ENCODE assay signal across 8 cellular contexts in genomic region chr6:29847871-29848630, GRCh38. TPM values are rescaled to one million over a fixed set of nuclear protein-coding genes. Genes with fewer than 3 reads are reported as not detected.
DNase-seq lines count a peak whose midpoint lies in the region; ATAC-seq and TF ChIP-seq lines count a peak whose summit lies in the region.

No MANE protein-coding gene starts in this region.

- H3K27ac ChIP-seq in KMS-11 (no peak overlapping the region), SJCRH30 (no peak overlapping the region), testis (no peak overlapping the region)

- WGBS in testis, 2 donors: 0 to 15% methylated on average over 11 to 14 of the region's 14 CpGs

- H4K20me1 ChIP-seq in KMS-11 (ENCODE audit: insufficient read depth): no peaks in the 10 kb centered on the region

- TF ChIP-seq POLR2A in testis (IDR thresholded peaks at IDR 0.05): no peak

- intact Hi-C loops in testis (cut with DNase I; ENCODE audit: low total_unique reads): loop anchor here (5.0 kb wide), 1 partner anchor 164 kb away; no protein-coding TSS in a partner anchor

- peak overlapping the region; percentile 68; the same call in 1 of the 2 replicates for H2AFZ ChIP-seq in KMS-11 (ENCODE audit: low read depth)

- H3K4me3 ChIP-seq in KMS-11 (IDR thresholded peaks at IDR 0.05; ENCODE audit: insufficient read depth, low read depth, low read length): no peak overlapping the region
- H3K4me3 ChIP-seq in SJCRH30: no peak overlapping the region
- no peak overlapping the region for H3K4me3 ChIP-seq in testis

- H3K4me1 ChIP-seq in KMS-11 (ENCODE audit: low read depth, poor library complexity, severe bottlenecking) (no peaks in the 10 kb centered on the region), SJCRH30 (no peaks in the 10 kb centered on the region), testis (no peaks in the 10 kb centered on the region)

- DNase-seq in Daoy (ENCODE audit: low read depth) (peak; percentile 76), SJCRH30 (peak; percentile 51 to 73), foreskin melanocyte (peak; percentile 35), occipital lobe (lab: John Stamatoyannopoulos, UW) (peak; percentile 32), testis (peak; percentile 83)
- DNase-seq in activated effector memory CD4-positive, alpha-beta T cell treated with Interleukin-2 at 50 U/mL for 16 hours: peak; percentile 76

- H3K79me2 ChIP-seq in KMS-11 (ENCODE audit: insufficient read depth, low read depth): no peaks in the 10 kb centered on the region

- no peaks in the 10 kb centered on the region for H3K27me3 ChIP-seq in KMS-11 (ENCODE audit: insufficient read depth, low read depth)
- H3K27me3 ChIP-seq in SJCRH30: no peaks in the 10 kb centered on the region
- no peaks in the 10 kb centered on the region for H3K27me3 ChIP-seq in testis

- H3K36me3 ChIP-seq in KMS-11 (ENCODE audit: insufficient read depth): no peaks in the 10 kb centered on the region
- H3K36me3 ChIP-seq in SJCRH30: no peaks in the 10 kb centered on the region
- H3K36me3 ChIP-seq in testis (ENCODE audit: low read depth, missing control alignments): no peaks in the 10 kb centered on the region

- no peak overlapping the region for H3K9ac ChIP-seq in KMS-11

- TF ChIP-seq CTCF in KMS-11 (conservative IDR thresholded peaks at IDR 0.05; ENCODE audit: low read depth, low read length): peak; percentile 90
- peak; percentile 85 to 89 (median 87) for TF ChIP-seq CTCF in testis (IDR thresholded peaks at IDR 0.05)

- no peak for ATAC-seq in HG02763 (IDR thresholded peaks at IDR 0.05; ENCODE audit: unreplicated experiment)

- no peaks in the 10 kb centered on the region; the same call in 1 of the 2 replicates for H3K9me3 ChIP-seq in SJCRH30 (replicated peaks)
- no peaks in the 10 kb centered on the region for H3K9me3 ChIP-seq in testis

- peak overlapping the region; percentile 94 for H3K4me2 ChIP-seq in KMS-11

RNA-seq across cellular contexts. Expression of gene HLA-G, which starts 20.4 kb away (rescaled TPM):
- total RNA-seq in Daoy (2014; rRNA removed; shearing (Covaris generic)): not detected in 2 replicates
- total RNA-seq in SJCRH30 (2014; rRNA removed; shearing (Covaris generic)): not detected in 2 replicates
- not detected for total RNA-seq in occipital lobe
- 1 to 10 TPM; 1.2 to 4.4 TPM for total RNA-seq in testis
- 7.4 TPM for polyA plus RNA-seq in testis (ENCODE audit: insufficient read depth, low read depth, low replicate concordance)

Comparison
In these comparisons a context has a peak if more than half of its experiments do, and no peak if none do; other contexts are left out.
1. DNase-seq: peak in every context shown above with its lines; median percentile 83 in testis; 76 in Daoy; 76 in activated effector memory CD4-positive, alpha-beta T cell treated with Interleukin-2 at 50 U/mL for 16 hours; 62 in SJCRH30; 35 in foreskin melanocyte; 32 in occipital lobe.